25 cellular contexts compared by ENCODE assay signal in the genomic region with DNA sequence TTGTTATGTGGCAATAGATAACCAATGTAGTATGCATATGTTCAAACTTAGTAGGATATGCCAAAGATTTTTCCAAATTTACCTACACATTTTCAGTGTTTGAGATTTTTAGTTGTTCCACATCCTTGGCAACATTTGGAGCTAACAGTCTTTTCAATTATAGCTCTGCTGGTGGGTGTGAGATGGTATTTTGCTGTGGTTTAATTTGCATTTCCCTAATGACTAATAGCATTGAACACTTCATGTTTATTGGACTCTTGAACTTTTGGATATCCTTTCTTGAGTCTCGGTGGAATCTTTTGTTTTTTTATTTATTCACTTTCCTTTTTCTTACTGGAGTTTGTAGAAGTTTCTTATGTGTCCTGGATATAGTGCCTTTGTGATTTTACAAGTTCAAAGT.
DNase-seq lines count a peak whose midpoint lies in the region; ATAC-seq, FAIRE-seq and TF ChIP-seq lines count a peak whose summit lies in the region.
"Had no signal": no experiment of that assay in that cellular context is flagged by ENCODE, and none has a peak within 500 bp of the region (broad histone marks: within the 10 kb centered on the region; RNA-seq: fewer than 3 reads in every experiment).

No MANE protein-coding gene starts in this region.

- H3K9me3 Mint-ChIP-seq in stimulated activated naive B cell treated with anti-CD40 and anti-IgM and Interleukin-4, amounts not matched to agents 10 μg/mL and 1 μg/mL and 100 μg/mL, for 72 hours: peaks cover 17 to 22% of the 10 kb centered on the region in 2 donors

- no peak overlapping the region for H3K4me3 ChIP-seq in WERI-Rb-1 (ENCODE audit: low read depth, low read length)
- H3K4me3 ChIP-seq: A549; BLaER1 treated with 17β-estradiol and CSF1 and Interleukin-3, amounts not matched to agents 10 nM and 100 nM; GM23248 had no signal

- no peaks in the 10 kb centered on the region for H3K27me3 Mint-ChIP-seq in stimulated activated naive B cell treated with anti-CD40 and anti-IgM and Interleukin-4, amounts not matched to agents 10 μg/mL and 1 μg/mL and 100 μg/mL, for 72 hours
- H3K27me3 Mint-ChIP-seq: CD4-positive, alpha-beta T cell had no signal

- H3K27ac Mint-ChIP-seq in stimulated activated naive B cell treated with anti-CD40 and anti-IgM and Interleukin-4, amounts not matched to agents 10 μg/mL and 1 μg/mL and 100 μg/mL, for 72 hours: no peak overlapping the region
- H3K27ac Mint-ChIP-seq: CD14-positive monocyte; CD4-positive, alpha-beta T cell; CD8-positive, alpha-beta memory T cell had no signal

- no peak overlapping the region for H3K4me3 Mint-ChIP-seq in stimulated activated naive B cell treated with anti-CD40 and anti-IgM and Interleukin-4, amounts not matched to agents 10 μg/mL and 1 μg/mL and 100 μg/mL, for 72 hours
- H3K4me3 Mint-ChIP-seq: CD14-positive monocyte; CD4-positive, alpha-beta T cell; CD8-positive, alpha-beta memory T cell had no signal

- no peak overlapping the region for H3K27ac ChIP-seq in WERI-Rb-1
- H3K27ac ChIP-seq: A549; BLaER1 treated with 17β-estradiol and CSF1 and Interleukin-3, amounts not matched to agents 10 nM and 100 nM; GM23248 had no signal

- H3K4me1 Mint-ChIP-seq in stimulated activated naive B cell treated with anti-CD40 and anti-IgM and Interleukin-4, amounts not matched to agents 10 μg/mL and 1 μg/mL and 100 μg/mL, for 72 hours: peaks cover 14 to 45% of the 10 kb centered on the region in 2 donors

- peaks cover 23 to 43% of the 10 kb centered on the region in 2 donors for H3K36me3 Mint-ChIP-seq in stimulated activated naive B cell treated with anti-CD40 and anti-IgM and Interleukin-4, amounts not matched to agents 10 μg/mL and 1 μg/mL and 100 μg/mL, for 72 hours

- no peak for TF ChIP-seq CTCF in WERI-Rb-1 (IDR thresholded peaks at IDR 0.05; ENCODE audit: low read depth, low read length)

- ATAC-seq in HG03442 (IDR thresholded peaks at IDR 0.05; ENCODE audit: unreplicated experiment) (peak; percentile 34), GM19455 (IDR thresholded peaks at IDR 0.05; ENCODE audit: unreplicated experiment) (no peak), HG02981 (IDR thresholded peaks at IDR 0.05; ENCODE audit: unreplicated experiment) (no peak)
- ATAC-seq in stimulated activated naive B cell treated with anti-CD40 and anti-IgM and Interleukin-4, amounts not matched to agents 10 μg/mL and 1 μg/mL and 100 μg/mL, for 72 hours (replicated peaks): peak; percentile 57 to 61
- ATAC-seq: A549 had no signal

- peaks cover 10% of the 10 kb centered on the region for H3K9me3 ChIP-seq in WERI-Rb-1 (ENCODE audit: severe bottlenecking)
- H3K9me3 ChIP-seq: BE2C had no signal

- peak; percentile 72 for FAIRE-seq in GM18507 (lab: Jason Lieb, UNC)
- FAIRE-seq: A549, D721Med, H1 had no signal

- no peaks in the 10 kb centered on the region for H3K27me3 ChIP-seq in WERI-Rb-1 (ENCODE audit: insufficient read depth, low read depth, severe bottlenecking)
- H3K27me3 ChIP-seq: BLaER1 treated with 17β-estradiol and CSF1 and Interleukin-3, amounts not matched to agents 10 nM and 100 nM had no signal

- H3K36me3 ChIP-seq in WERI-Rb-1: no peaks in the 10 kb centered on the region
- H3K36me3 ChIP-seq: BE2C had no signal

- DNase-seq in GM18507 (ENCODE audit: extremely low spot score, insufficient read length, low read depth): no peak
- peak; percentile 46 for DNase-seq in astrocyte of the hippocampus (ENCODE audit: low read depth, low spot score)
- no peak for DNase-seq in stimulated activated naive B cell treated with anti-CD40 and anti-IgM and Interleukin-4, amounts not matched to agents 10 μg/mL and 1 μg/mL and 100 μg/mL, for 72 hours
- DNase-seq in WERI-Rb-1: no peak
- DNase-seq: 8988T; ACHN; AML-193; BE2C; CD4-positive, alpha-beta T cell; CD8-positive, alpha-beta memory T cell; DMS 273 treated with DMSO at 0.1 percent for 48 hours; DMS79; EL; GDM1; GM23248; H7; HCEC 1CT had no signal

Comparison
In these comparisons a context has a peak if more than half of its experiments do, and no peak if none do; other contexts are left out.
1. ATAC-seq: peak in HG03442 (single experiment) and stimulated activated naive B cell treated with anti-CD40 and anti-IgM and Interleukin-4, amounts not matched to agents 10 μg/mL and 1 μg/mL and 100 μg/mL, for 72 hours (2 of 2); none in GM19455 (single experiment) and HG02981 (single experiment).